ENCODE assay signal across 9 cellular contexts in genomic region chr10:48306870-48307531, GRCh38. TPM values are rescaled to one million over a fixed set of nuclear protein-coding genes. Genes with fewer than 3 reads are reported as not detected.
DNase-seq lines count a peak whose midpoint lies in the region; ATAC-seq, FAIRE-seq and TF ChIP-seq lines count a peak whose summit lies in the region.
"Had no signal": no experiment of that assay in that cellular context is flagged by ENCODE, and none has a peak within 500 bp of the region (broad histone marks: within the 10 kb centered on the region; RNA-seq: fewer than 3 reads in every experiment).

No MANE protein-coding gene starts in this region.

- DNase-seq in Calu3 (peak; percentile 58), GM12878 (ENCODE audit: low read depth, low spot score) (no peak), iPS-NIHi11 (ENCODE audit: low spot score) (peak; percentile 79), globus pallidus (ENCODE audit: low spot score) (no peak)
- peak; percentile 59 for DNase-seq in stimulated activated CD4-positive, alpha-beta T cell treated with anti-CD3 and anti-CD28 coated beads, Interleukin-12 subunit alpha, Interleukin-12 subunit beta, amount 100 ng/mL, for 4 hours

- CTCF ChIA-PET in Calu3 (lab: Charles Lee) = no interaction called here
- CTCF ChIA-PET in GM12878 (lab: Yijun Ruan, JAX) = interaction anchor here (1.8 to 3.6 kb wide), 3 partner anchors 10 to 78 kb away, joined by 6 to 15 read pairs (median 13); no protein-coding TSS in a partner anchor

- BruUV-seq in Calu3 (replicated peaks; lab: Mats Ljungman, UMichigan) = no TSS peak
- no TSS peak for BruUV-seq in GM12878 (replicated peaks; lab: Mats Ljungman, UMichigan)

- intact Hi-C loops in Calu3 (cut with micrococcal nuclease; ENCODE audit: unreplicated experiment) (no loop called here), GM12878 (cut with micrococcal nuclease; ENCODE audit: unreplicated experiment) (loop anchor here (1.0 to 2.0 kb wide), 2 partner anchors 24 to 30 kb away; no protein-coding TSS in a partner anchor)

- POLR2A ChIA-PET in GM12878 (lab: Charles Lee) = no interaction called here

- ATAC-seq in GM19463 (IDR thresholded peaks at IDR 0.05; ENCODE audit: unreplicated experiment) (peak; percentile 39), HG03571 (IDR thresholded peaks at IDR 0.05; ENCODE audit: unreplicated experiment) (peak; percentile 30), GM12878 (peak; percentile 65)

- H3K4me3 Mint-ChIP-seq in Calu3 (ENCODE audit: low read depth, unreplicated experiment) = peak overlapping the region; percentile 78

- H3K9ac ChIP-seq in SU-DHL-6 (ENCODE audit: low read length) = peak overlapping the region; percentile 79
- H3K9ac ChIP-seq in GM12878 (ENCODE audit: control insufficient read depth, insufficient read depth, low read length) = peak overlapping the region; percentile 78

- H3K27me3 ChIP-seq in SU-DHL-6 (ENCODE audit: low read length) (no peaks in the 10 kb centered on the region), GM12878 (replicated peaks in 1 of 2; ENCODE audit: control insufficient read depth in 2 of 2, insufficient read depth in 2 of 2, low read length in 1 of 2) (no peaks in the 10 kb centered on the region)

- H3K9me2 ChIP-seq in SU-DHL-6 (replicated peaks; ENCODE audit: insufficient read depth, low read length) = no peaks in the 10 kb centered on the region

- H3K4me2 ChIP-seq in SU-DHL-6 (ENCODE audit: low read depth, low read length, poor library complexity, severe bottlenecking) (peak overlapping the region; percentile 60), GM12878 (ENCODE audit: control insufficient read depth, insufficient read depth) (peak overlapping the region; percentile 82)

- RAD21 ChIA-PET in GM12878 (lab: Charles Lee; ENCODE audit: unreplicated experiment) = no interaction called here

- 0% methylated on average over 48 of the region's 66 CpGs for WGBS in GM12878 (ENCODE audit: insufficient coverage, insufficient replicate concordance, low lambda C conversion rate, missing lambda C conversion rate)

- H3K36me3 ChIP-seq in SU-DHL-6 (ENCODE audit: low read length) (no peaks in the 10 kb centered on the region), GM12878 (ENCODE audit: control insufficient read depth in 2 of 2, insufficient read depth in 2 of 2, low read length in 1 of 2) (no peaks in the 10 kb centered on the region)

- no peak for TF ChIP-seq CTCF in Calu3 (IDR thresholded peaks at IDR 0.05; ENCODE audit: unreplicated experiment)
- no peak for TF ChIP-seq CTCF in SU-DHL-6 (IDR thresholded peaks at IDR 0.05; ENCODE audit: insufficient read depth, low read length, poor library complexity, severe bottlenecking)
- no peak for TF ChIP-seq CTCF in GM12878 (IDR thresholded peaks at IDR 0.05 in 2 of 3, conservative IDR thresholded peaks at IDR 0.05 in 1 of 3; ENCODE audit: control insufficient read depth in 2 of 3, extremely low read depth in 1 of 3, insufficient read depth in 1 of 3, low read depth in 3 of 3, low read length in 3 of 3)

- H3K9me3 Mint-ChIP-seq in Calu3 (ENCODE audit: low read depth, unreplicated experiment) = no peaks in the 10 kb centered on the region

- no peak for FAIRE-seq in GM12878 (lab: Jason Lieb, UNC)
- FAIRE-seq: islet of Langerhans had no signal

- H3K27ac Mint-ChIP-seq in Calu3 (ENCODE audit: unreplicated experiment) = peak overlapping the region; percentile 16

- H3K79me2 ChIP-seq in SU-DHL-6 (ENCODE audit: insufficient read depth, low read length) = no peaks in the 10 kb centered on the region; the same call in 1 of the 2 replicates
- H3K79me2 ChIP-seq in GM12878 (ENCODE audit: control insufficient read depth, insufficient read depth, low read length) = peaks cover 32% of the 10 kb centered on the region

- H3K36me3 Mint-ChIP-seq in Calu3 (ENCODE audit: insufficient read depth, unreplicated experiment) = peaks cover 23% of the 10 kb centered on the region

- peak overlapping the region; percentile 76 for H2AFZ ChIP-seq in SU-DHL-6 (ENCODE audit: low read depth, low read length, severe bottlenecking)
- peak overlapping the region; percentile 72 for H2AFZ ChIP-seq in GM12878 (ENCODE audit: control insufficient read depth, low read depth, low read length)

- TF ChIP-seq EP300 in GM12878 (IDR thresholded peaks at IDR 0.05; ENCODE audit: borderline replicate concordance in 1 of 2, control insufficient read depth in 1 of 2, low read depth in 2 of 2, low read length in 2 of 2) = no peak

- no peak for TF ChIP-seq RAD21 in GM12878 (IDR thresholded peaks at IDR 0.05; ENCODE audit: insufficient read depth, low read depth, low read length)

- H3K4me3 ChIP-seq in SU-DHL-6 (ENCODE audit: insufficient read depth, low read length, poor library complexity, severe bottlenecking) = peak overlapping the region; percentile 85
- peak overlapping the region; percentile 92 for H3K4me3 ChIP-seq in GM12878

- in situ Hi-C loops in GM12878 (cut with MboI) = no loop called here

- H3K4me1 Mint-ChIP-seq in Calu3 (ENCODE audit: low read depth, unreplicated experiment) = peaks cover 34% of the 10 kb centered on the region

- TF ChIP-seq POLR2A in GM12878 (IDR thresholded peaks at IDR 0.05; ENCODE audit: low read depth, low read length) = no peak

- no peak overlapping the region for H3K27ac ChIP-seq in SU-DHL-6 (ENCODE audit: low read depth, low read length)
- H3K27ac ChIP-seq in GM12878 (ENCODE audit: control insufficient read depth, insufficient read depth) = peak overlapping the region; percentile 66

- H3K27me3 Mint-ChIP-seq in Calu3 (ENCODE audit: unreplicated experiment) = peaks cover 16% of the 10 kb centered on the region

- H3F3A ChIP-seq in SU-DHL-6 (ENCODE audit: insufficient read depth) = peaks cover 9% of the 10 kb centered on the region

- peaks cover 17% of the 10 kb centered on the region for H4K20me1 ChIP-seq in SU-DHL-6 (ENCODE audit: low read depth, low read length)
- H4K20me1 ChIP-seq in GM12878 (ENCODE audit: control insufficient read depth, insufficient read depth) = no peaks in the 10 kb centered on the region

- H3K9me3 ChIP-seq in SU-DHL-6 (ENCODE audit: insufficient read depth, low read length) (no peaks in the 10 kb centered on the region), GM12878 (replicated peaks; ENCODE audit: control insufficient read depth, insufficient read depth, low read length) (no peaks in the 10 kb centered on the region)

- SMC1A ChIA-PET in GM12878 (lab: Charles Lee; ENCODE audit: uncharacterized antibody, unreplicated experiment) = interaction anchor here (1.1 to 3.9 kb wide), 3 partner anchors 14 to 18 kb away, joined by 3 to 33 read pairs (median 4); no protein-coding TSS in a partner anchor

- peaks cover 14% of the 10 kb centered on the region for H3K4me1 ChIP-seq in GM12878 (ENCODE audit: control insufficient read depth, insufficient read depth, low read length)

TF ChIP-seq in GM12878, 131 proteins besides CTCF, POLR2A, EP300 and RAD21 (continues in another document):
- peak; percentile 31 for TF ChIP-seq POLR2AphosphoS5 (IDR thresholded peaks at IDR 0.05; ENCODE audit: low read length)
- peak in 1 of 2 experiments; percentile 88; a peak in 2 of 3 replicates for TF ChIP-seq EGR1 (IDR thresholded peaks at IDR 0.05; ENCODE audit: borderline replicate concordance in 1 of 2, low read depth in 2 of 2, low read length in 2 of 2)
- peak; percentile 25; the same call in 1 of the 2 replicates for TF ChIP-seq DPF2 (IDR thresholded peaks at IDR 0.05)
- TF ChIP-seq RUNX3 (IDR thresholded peaks at IDR 0.05; ENCODE audit: low read length) = no peak; the same call in 1 of the 2 replicates
- 0 out of 2 replicates have a peak, but pooled peaks have one; percentile 4 for TF ChIP-seq SMARCA5 (IDR thresholded peaks at IDR 0.05)
- TF ChIP-seq PAX5 (IDR thresholded peaks at IDR 0.05; ENCODE audit: borderline replicate concordance, low read depth, low read length) = 0 out of 2 replicates have a peak, but pooled peaks have one; percentile 15
- no peak for TF ChIP-seq HCFC1 (IDR thresholded peaks at IDR 0.05; ENCODE audit: low read length)
- TF ChIP-seq LARP7 (IDR thresholded peaks at IDR 0.05) = peak; percentile 46; the same call in 1 of the 2 replicates

RNA-seq across cellular contexts. Expression of gene MAPK8, which starts 0.5 kb away (rescaled TPM):
- total RNA-seq in Calu3 (2022) = 55.7 and 63.4 TPM in 2 replicates
- 283 and 289 TPM in 2 replicates for total RNA-seq in GM12878 (2013; cell fraction: nucleolus; rRNA removed)
- total RNA-seq in GM12878 (2014; rRNA removed) = 38.4 and 45.6 TPM in 2 replicates
- 45.1 and 46.3 TPM in 2 replicates for total RNA-seq in GM12878 (2014; rRNA removed; fragmentation: Illumina TruSeq; extraction: Trizol)
- total RNA-seq in GM12878 (2021) = 44.5 and 49.4 TPM in 2 replicates
- 5.9 TPM for polyA plus RNA-seq in GM12878 (2011; ENCODE audit: low read depth)
- polyA plus RNA-seq in GM12878 (2011; rRNA removed) = 102 and 143 TPM in 2 replicates
- polyA plus RNA-seq in GM12878 (2011; cell fraction: cytosol; rRNA removed) = 41.0 and 52.2 TPM in 2 replicates
- 58.2 and 63.3 TPM in 2 replicates for polyA plus RNA-seq in GM12878 (2011; cell fraction: nucleus; rRNA removed)
- polyA plus RNA-seq in GM12878 (2012) = 20.4 and 27.9 TPM in 2 replicates
- 61.4 and 74.0 TPM in 2 replicates for polyA plus RNA-seq in GM12878 (2014; fragmentation: Illumina TruSeq; extraction: Trizol)
- 1 to 10 TPM; 3.9 to 4.3 TPM for polyA plus RNA-seq in GM12878 (2014; fragmentation: Nextera tagmentation; extraction: Ambion mirVana)
- polyA plus RNA-seq in GM12878 (2014; rRNA removed) = 32.7 and 39.8 TPM in 2 replicates
- 10 to 100 TPM; 38.2 to 40.3 TPM for polyA plus RNA-seq in GM12878 (2016; fragmentation: Nextera tagmentation; extraction: Ambion mirVana)
- polyA minus RNA-seq in GM12878 (2011; rRNA and poly(A)+ RNA removed) = 47.9 and 72.2 TPM in 2 replicates
- 23.1 and 25.4 TPM in 2 replicates for polyA minus RNA-seq in GM12878 (2011; cell fraction: cytosol; rRNA and poly(A)+ RNA removed)
- polyA minus RNA-seq in GM12878 (2011; cell fraction: nucleus; rRNA and poly(A)+ RNA removed) = 51.7 and 64.1 TPM in 2 replicates

RNA-seq across cellular contexts. Expression of gene FRMPD2, which starts 32.5 kb away (rescaled TPM):
- 1.9 and 2.0 TPM in 2 replicates for total RNA-seq in Calu3 (2022)
- 83.6 and 99.6 TPM in 2 replicates for total RNA-seq in GM12878 (2013; cell fraction: nucleolus; rRNA removed)
- 1.3 and 2.3 TPM in 2 replicates for total RNA-seq in GM12878 (2014; rRNA removed)
- total RNA-seq in GM12878 (2014; rRNA removed; fragmentation: Illumina TruSeq; extraction: Trizol) = 0.88 and 1.2 TPM in 2 replicates
- total RNA-seq in GM12878 (2021) = 1.4 and 2.1 TPM in 2 replicates
- polyA plus RNA-seq in GM12878 (2011; ENCODE audit: low read depth) = 0.21 TPM
- polyA plus RNA-seq in GM12878 (2011; rRNA removed) = 3.2 and 5.7 TPM in 2 replicates
- polyA plus RNA-seq in GM12878 (2011; cell fraction: cytosol; rRNA removed) = 3.7 and 4.0 TPM in 2 replicates
- 12.6 and 17.6 TPM in 2 replicates for polyA plus RNA-seq in GM12878 (2011; cell fraction: nucleus; rRNA removed)
- 0.64 and 1.5 TPM in 2 replicates for polyA plus RNA-seq in GM12878 (2012)
- polyA plus RNA-seq in GM12878 (2014; fragmentation: Illumina TruSeq; extraction: Trizol) = 0.60 and 0.76 TPM in 2 replicates
- 1 to 10 TPM in 1 of 2 experiments, under 1 TPM in 1; 0.38 to 1.2 TPM for polyA plus RNA-seq in GM12878 (2014; fragmentation: Nextera tagmentation; extraction: Ambion mirVana)
- polyA plus RNA-seq in GM12878 (2014; rRNA removed) = 1.2 and 1.4 TPM in 2 replicates
- 1 to 10 TPM; 1.4 to 1.6 TPM for polyA plus RNA-seq in GM12878 (2016; fragmentation: Nextera tagmentation; extraction: Ambion mirVana)
- 6.7 and 11.3 TPM in 2 replicates for polyA minus RNA-seq in GM12878 (2011; rRNA and poly(A)+ RNA removed)
- 0.94 and 1.3 TPM in 2 replicates for polyA minus RNA-seq in GM12878 (2011; cell fraction: cytosol; rRNA and poly(A)+ RNA removed)
- polyA minus RNA-seq in GM12878 (2011; cell fraction: nucleus; rRNA and poly(A)+ RNA removed) = 12.0 and 23.8 TPM in 2 replicates

Comparison
In these comparisons a context has a peak if more than half of its experiments do, and no peak if none do; other contexts are left out.
1. DNase-seq: peak in Calu3 (single experiment), iPS-NIHi11 (single experiment) and stimulated activated CD4-positive, alpha-beta T cell treated with anti-CD3 and anti-CD28 coated beads, Interleukin-12 subunit alpha, Interleukin-12 subunit beta, amount 100 ng/mL, for 4 hours (single experiment); none in GM12878 (single experiment) and globus pallidus (single experiment).
2. Peak in every context shown above with its lines, with median percentiles within 50 percentile points of each other: ATAC-seq.